Comparison of ENCODE assay signal across 1 cellular context in the genomic region with DNA sequence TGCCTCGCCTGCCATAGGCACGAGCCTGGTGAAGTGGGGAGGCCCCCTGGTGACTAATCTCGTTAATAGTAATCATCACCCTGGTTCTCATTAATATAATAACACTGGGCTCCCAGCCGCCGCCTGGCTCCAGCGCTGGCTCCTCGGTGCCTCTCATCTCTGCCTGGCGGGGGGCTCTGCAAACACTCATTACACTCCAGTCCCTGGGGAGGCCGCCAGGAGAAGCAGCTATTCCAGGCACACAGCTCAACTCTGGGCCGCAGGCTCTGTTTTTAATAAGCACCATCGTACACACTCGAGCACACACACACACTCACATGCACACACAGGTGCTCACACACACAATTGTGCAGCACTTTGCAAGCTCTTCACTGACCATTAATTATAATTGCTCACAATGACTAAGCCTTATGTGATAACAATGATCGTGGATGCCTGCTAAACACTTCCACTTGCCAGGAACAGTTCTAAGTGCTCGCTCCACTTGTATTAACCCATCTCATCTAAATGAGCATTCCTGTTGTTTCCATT.
A peak's percentile ranks its signal among the peaks of the same experiment; 100 is the strongest.
TF ChIP-seq lines count a peak whose summit lies in the region.

No MANE protein-coding gene starts in this region.

TF ChIP-seq in HEK293, 187 proteins besides CTCF, POLR2A, EP300 and RAD21 (continued from another document and continues in another):
- TF ChIP-seq, protein P1, sequence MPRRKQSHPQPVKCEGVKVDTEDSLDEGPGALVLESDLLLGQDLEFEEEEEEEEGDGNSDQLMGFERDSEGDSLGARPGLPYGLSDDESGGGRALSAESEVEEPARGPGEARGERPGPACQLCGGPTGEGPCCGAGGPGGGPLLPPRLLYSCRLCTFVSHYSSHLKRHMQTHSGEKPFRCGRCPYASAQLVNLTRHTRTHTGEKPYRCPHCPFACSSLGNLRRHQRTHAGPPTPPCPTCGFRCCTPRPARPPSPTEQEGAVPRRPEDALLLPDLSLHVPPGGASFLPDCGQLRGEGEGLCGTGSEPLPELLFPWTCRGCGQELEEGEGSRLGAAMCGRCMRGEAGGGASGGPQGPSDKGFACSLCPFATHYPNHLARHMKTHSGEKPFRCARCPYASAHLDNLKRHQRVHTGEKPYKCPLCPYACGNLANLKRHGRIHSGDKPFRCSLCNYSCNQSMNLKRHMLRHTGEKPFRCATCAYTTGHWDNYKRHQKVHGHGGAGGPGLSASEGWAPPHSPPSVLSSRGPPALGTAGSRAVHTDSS (tag by site-specific recombination; IDR thresholded peaks at IDR 0.05) = no peak
- TF ChIP-seq, protein P2, sequence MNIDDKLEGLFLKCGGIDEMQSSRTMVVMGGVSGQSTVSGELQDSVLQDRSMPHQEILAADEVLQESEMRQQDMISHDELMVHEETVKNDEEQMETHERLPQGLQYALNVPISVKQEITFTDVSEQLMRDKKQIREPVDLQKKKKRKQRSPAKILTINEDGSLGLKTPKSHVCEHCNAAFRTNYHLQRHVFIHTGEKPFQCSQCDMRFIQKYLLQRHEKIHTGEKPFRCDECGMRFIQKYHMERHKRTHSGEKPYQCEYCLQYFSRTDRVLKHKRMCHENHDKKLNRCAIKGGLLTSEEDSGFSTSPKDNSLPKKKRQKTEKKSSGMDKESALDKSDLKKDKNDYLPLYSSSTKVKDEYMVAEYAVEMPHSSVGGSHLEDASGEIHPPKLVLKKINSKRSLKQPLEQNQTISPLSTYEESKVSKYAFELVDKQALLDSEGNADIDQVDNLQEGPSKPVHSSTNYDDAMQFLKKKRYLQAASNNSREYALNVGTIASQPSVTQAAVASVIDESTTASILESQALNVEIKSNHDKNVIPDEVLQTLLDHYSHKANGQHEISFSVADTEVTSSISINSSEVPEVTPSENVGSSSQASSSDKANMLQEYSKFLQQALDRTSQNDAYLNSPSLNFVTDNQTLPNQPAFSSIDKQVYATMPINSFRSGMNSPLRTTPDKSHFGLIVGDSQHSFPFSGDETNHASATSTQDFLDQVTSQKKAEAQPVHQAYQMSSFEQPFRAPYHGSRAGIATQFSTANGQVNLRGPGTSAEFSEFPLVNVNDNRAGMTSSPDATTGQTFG (tag by site-specific recombination; IDR thresholded peaks at IDR 0.05; ENCODE audit: borderline replicate concordance) = no peak
- TF ChIP-seq ZNF596 (tag by site-specific recombination; IDR thresholded peaks at IDR 0.05) = no peak; the same call in 1 of the 2 replicates
- TF ChIP-seq GLI2 (tag by site-specific recombination; IDR thresholded peaks at IDR 0.05; ENCODE audit: borderline replicate concordance, low read depth) = no peak
- no peak for TF ChIP-seq KLF16 (tag by site-specific recombination; IDR thresholded peaks at IDR 0.05)
- TF ChIP-seq ZNF776 (tag by site-specific recombination; IDR thresholded peaks at IDR 0.05; ENCODE audit: borderline replicate concordance) = no peak
- peak; percentile 100 for TF ChIP-seq GLIS1 (tag by site-specific recombination; IDR thresholded peaks at IDR 0.05)
- TF ChIP-seq ZNF169 (tag by site-specific recombination; IDR thresholded peaks at IDR 0.05) = no peak
- no peak for TF ChIP-seq ZNF266 (tag by site-specific recombination; IDR thresholded peaks at IDR 0.05; ENCODE audit: low read depth)
- TF ChIP-seq, protein P3, sequence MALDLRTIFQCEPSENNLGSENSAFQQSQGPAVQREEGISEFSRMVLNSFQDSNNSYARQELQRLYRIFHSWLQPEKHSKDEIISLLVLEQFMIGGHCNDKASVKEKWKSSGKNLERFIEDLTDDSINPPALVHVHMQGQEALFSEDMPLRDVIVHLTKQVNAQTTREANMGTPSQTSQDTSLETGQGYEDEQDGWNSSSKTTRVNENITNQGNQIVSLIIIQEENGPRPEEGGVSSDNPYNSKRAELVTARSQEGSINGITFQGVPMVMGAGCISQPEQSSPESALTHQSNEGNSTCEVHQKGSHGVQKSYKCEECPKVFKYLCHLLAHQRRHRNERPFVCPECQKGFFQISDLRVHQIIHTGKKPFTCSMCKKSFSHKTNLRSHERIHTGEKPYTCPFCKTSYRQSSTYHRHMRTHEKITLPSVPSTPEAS (tag by site-specific recombination; IDR thresholded peaks at IDR 0.05) = peak; percentile 89
- peak; percentile 71 for TF ChIP-seq ZNF391 (tag by site-specific recombination; IDR thresholded peaks at IDR 0.05; ENCODE audit: borderline replicate concordance, low read depth)
- no peak; the same call in 1 of the 2 replicates for TF ChIP-seq KLF9 (tag by site-specific recombination; IDR thresholded peaks at IDR 0.05; ENCODE audit: low read depth)
- no peak for TF ChIP-seq ZFP69B (tag by site-specific recombination; IDR thresholded peaks at IDR 0.05)
- peak; percentile 85 for TF ChIP-seq OSR2 (tag by site-specific recombination; IDR thresholded peaks at IDR 0.05)
- no peak for TF ChIP-seq ZNF157 (tag by site-specific recombination; IDR thresholded peaks at IDR 0.05)
- peak; percentile 26; the same call in 1 of the 2 replicates for TF ChIP-seq ZNF335 (tag by site-specific recombination; conservative IDR thresholded peaks at IDR 0.05)
- TF ChIP-seq, protein P4, sequence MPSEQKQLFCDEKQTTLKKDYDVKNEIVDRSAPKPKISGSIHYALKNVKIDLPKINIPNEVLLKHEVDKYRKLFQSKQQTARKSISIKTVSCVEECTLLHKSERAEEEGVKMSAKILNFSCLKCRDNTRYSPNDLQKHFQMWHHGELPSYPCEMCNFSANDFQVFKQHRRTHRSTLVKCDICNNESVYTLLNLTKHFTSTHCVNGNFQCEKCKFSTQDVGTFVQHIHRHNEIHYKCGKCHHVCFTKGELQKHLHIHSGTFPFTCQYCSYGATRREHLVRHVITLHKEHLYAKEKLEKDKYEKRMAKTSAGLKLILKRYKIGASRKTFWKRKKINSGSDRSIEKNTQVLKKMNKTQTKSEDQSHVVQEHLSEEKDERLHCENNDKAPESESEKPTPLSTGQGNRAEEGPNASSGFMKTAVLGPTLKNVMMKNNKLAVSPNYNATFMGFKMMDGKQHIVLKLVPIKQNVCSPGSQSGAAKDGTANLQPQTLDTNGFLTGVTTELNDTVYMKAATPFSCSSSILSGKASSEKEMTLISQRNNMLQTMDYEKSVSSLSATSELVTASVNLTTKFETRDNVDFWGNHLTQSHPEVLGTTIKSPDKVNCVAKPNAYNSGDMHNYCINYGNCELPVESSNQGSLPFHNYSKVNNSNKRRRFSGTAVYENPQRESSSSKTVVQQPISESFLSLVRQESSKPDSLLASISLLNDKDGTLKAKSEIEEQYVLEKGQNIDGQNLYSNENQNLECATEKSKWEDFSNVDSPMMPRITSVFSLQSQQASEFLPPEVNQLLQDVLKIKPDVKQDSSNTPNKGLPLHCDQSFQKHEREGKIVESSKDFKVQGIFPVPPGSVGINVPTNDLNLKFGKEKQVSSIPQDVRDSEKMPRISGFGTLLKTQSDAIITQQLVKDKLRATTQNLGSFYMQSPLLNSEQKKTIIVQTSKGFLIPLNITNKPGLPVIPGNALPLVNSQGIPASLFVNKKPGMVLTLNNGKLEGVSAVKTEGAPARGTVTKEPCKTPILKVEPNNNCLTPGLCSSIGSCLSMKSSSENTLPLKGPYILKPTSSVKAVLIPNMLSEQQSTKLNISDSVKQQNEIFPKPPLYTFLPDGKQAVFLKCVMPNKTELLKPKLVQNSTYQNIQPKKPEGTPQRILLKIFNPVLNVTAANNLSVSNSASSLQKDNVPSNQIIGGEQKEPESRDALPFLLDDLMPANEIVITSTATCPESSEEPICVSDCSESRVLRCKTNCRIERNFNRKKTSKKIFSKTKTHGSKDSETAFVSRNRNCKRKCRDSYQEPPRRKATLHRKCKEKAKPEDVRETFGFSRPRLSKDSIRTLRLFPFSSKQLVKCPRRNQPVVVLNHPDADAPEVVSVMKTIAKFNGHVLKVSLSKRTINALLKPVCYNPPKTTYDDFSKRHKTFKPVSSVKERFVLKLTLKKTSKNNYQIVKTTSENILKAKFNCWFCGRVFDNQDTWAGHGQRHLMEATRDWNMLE (tag by site-specific recombination; conservative IDR thresholded peaks at IDR 0.05; ENCODE audit: low read depth) = no peak
- no peak for TF ChIP-seq KLF7 (tag by site-specific recombination; IDR thresholded peaks at IDR 0.05; ENCODE audit: borderline replicate concordance)
- no peak for TF ChIP-seq ZNF549 (tag by site-specific recombination; IDR thresholded peaks at IDR 0.05)
- no peak for TF ChIP-seq ZNF175 (tag by site-specific recombination; IDR thresholded peaks at IDR 0.05)
- no peak for TF ChIP-seq ZNF747 (tag by site-specific recombination; IDR thresholded peaks at IDR 0.05)
- TF ChIP-seq PRDM1 (tag by site-specific recombination; IDR thresholded peaks at IDR 0.05) = no peak
- no peak for TF ChIP-seq ZNF426 (tag by site-specific recombination; IDR thresholded peaks at IDR 0.05)
- peak; percentile 56; the same call in 1 of the 2 replicates for TF ChIP-seq ZNF558 (tag by site-specific recombination; IDR thresholded peaks at IDR 0.05)
- no peak for TF ChIP-seq ZNF302 (tag by site-specific recombination; IDR thresholded peaks at IDR 0.05; ENCODE audit: low read depth)
- TF ChIP-seq, protein P5, sequence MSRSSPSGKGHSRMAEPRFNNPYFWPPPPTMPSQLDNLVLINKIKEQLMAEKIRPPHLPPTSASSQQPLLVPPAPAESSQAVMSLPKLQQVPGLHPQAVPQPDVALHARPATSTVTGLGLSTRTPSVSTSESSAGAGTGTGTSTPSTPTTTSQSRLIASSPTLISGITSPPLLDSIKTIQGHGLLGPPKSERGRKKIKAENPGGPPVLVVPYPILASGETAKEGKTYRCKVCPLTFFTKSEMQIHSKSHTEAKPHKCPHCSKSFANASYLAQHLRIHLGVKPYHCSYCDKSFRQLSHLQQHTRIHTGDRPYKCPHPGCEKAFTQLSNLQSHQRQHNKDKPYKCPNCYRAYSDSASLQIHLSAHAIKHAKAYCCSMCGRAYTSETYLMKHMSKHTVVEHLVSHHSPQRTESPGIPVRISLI (tag by site-specific recombination; IDR thresholded peaks at IDR 0.05) = no peak
- no peak for TF ChIP-seq ZNF239 (tag by site-specific recombination; IDR thresholded peaks at IDR 0.05)
- no peak for TF ChIP-seq REPIN1 (tag by site-specific recombination; IDR thresholded peaks at IDR 0.05; ENCODE audit: low read depth)
- TF ChIP-seq, protein P6, sequence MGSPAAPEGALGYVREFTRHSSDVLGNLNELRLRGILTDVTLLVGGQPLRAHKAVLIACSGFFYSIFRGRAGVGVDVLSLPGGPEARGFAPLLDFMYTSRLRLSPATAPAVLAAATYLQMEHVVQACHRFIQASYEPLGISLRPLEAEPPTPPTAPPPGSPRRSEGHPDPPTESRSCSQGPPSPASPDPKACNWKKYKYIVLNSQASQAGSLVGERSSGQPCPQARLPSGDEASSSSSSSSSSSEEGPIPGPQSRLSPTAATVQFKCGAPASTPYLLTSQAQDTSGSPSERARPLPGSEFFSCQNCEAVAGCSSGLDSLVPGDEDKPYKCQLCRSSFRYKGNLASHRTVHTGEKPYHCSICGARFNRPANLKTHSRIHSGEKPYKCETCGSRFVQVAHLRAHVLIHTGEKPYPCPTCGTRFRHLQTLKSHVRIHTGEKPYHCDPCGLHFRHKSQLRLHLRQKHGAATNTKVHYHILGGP (tag by site-specific recombination; IDR thresholded peaks at IDR 0.05) = no peak
- TF ChIP-seq ZNF132 (tag by site-specific recombination; IDR thresholded peaks at IDR 0.05; ENCODE audit: borderline replicate concordance) = no peak
- TF ChIP-seq ZNF23 (tag by site-specific recombination; IDR thresholded peaks at IDR 0.05; ENCODE audit: borderline replicate concordance) = no peak
- no peak for TF ChIP-seq ZNF19 (tag by site-specific recombination; IDR thresholded peaks at IDR 0.05; ENCODE audit: low read depth)
- TF ChIP-seq ZNF138 (tag by site-specific recombination; IDR thresholded peaks at IDR 0.05; ENCODE audit: borderline replicate concordance) = no peak
- TF ChIP-seq ZNF221 (tag by site-specific recombination; IDR thresholded peaks at IDR 0.05; ENCODE audit: borderline replicate concordance) = no peak
- TF ChIP-seq ZNF274 (IDR thresholded peaks at IDR 0.05; ENCODE audit: low read length) = no peak
- no peak for TF ChIP-seq ZNF274 (tag by site-specific recombination; IDR thresholded peaks at IDR 0.05; ENCODE audit: borderline replicate concordance)
- TF ChIP-seq ZNF585B (tag by site-specific recombination; IDR thresholded peaks at IDR 0.05) = no peak
- no peak for TF ChIP-seq ZNF626 (tag by site-specific recombination; IDR thresholded peaks at IDR 0.05)
- TF ChIP-seq, protein P7, sequence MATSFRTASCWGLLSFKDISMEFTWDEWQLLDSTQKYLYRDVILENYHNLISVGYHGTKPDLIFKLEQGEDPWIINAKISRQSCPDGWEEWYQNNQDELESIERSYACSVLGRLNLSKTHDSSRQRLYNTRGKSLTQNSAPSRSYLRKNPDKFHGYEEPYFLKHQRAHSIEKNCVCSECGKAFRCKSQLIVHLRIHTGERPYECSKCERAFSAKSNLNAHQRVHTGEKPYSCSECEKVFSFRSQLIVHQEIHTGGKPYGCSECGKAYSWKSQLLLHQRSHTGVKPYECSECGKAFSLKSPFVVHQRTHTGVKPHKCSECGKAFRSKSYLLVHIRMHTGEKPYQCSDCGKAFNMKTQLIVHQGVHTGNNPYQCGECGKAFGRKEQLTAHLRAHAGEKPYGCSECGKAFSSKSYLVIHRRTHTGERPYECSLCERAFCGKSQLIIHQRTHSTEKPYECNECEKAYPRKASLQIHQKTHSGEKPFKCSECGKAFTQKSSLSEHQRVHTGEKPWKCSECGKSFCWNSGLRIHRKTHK (tag by site-specific recombination; IDR thresholded peaks at IDR 0.05) = no peak
- TF ChIP-seq ZNF350 (tag by site-specific recombination; IDR thresholded peaks at IDR 0.05) = no peak
- TF ChIP-seq ZNF529 (tag by site-specific recombination; IDR thresholded peaks at IDR 0.05; ENCODE audit: insufficient replicate concordance) = no peak
- TF ChIP-seq ZNF16 (tag by site-specific recombination; IDR thresholded peaks at IDR 0.05; ENCODE audit: low read depth) = no peak; the same call in 1 of the 2 replicates
- TF ChIP-seq ZNF629 (tag by site-specific recombination; IDR thresholded peaks at IDR 0.05) = peak; percentile 73
- no peak for TF ChIP-seq ZNF514 (tag by site-specific recombination; IDR thresholded peaks at IDR 0.05)
- no peak for TF ChIP-seq ZNF211 (tag by site-specific recombination; IDR thresholded peaks at IDR 0.05; ENCODE audit: low read depth)
- no peak; the same call in 1 of the 2 replicates for TF ChIP-seq GLIS2 (tag by site-specific recombination; IDR thresholded peaks at IDR 0.05)
- TF ChIP-seq ZNF548 (tag by site-specific recombination; IDR thresholded peaks at IDR 0.05) = no peak
- TF ChIP-seq YY1 (tag by site-specific recombination; IDR thresholded peaks at IDR 0.05) = no peak
- peak; percentile 87 for TF ChIP-seq ZBTB17 (tag by site-specific recombination; IDR thresholded peaks at IDR 0.05)
- peak; percentile 98 for TF ChIP-seq ZNF423 (tag by site-specific recombination; IDR thresholded peaks at IDR 0.05)
- no peak for TF ChIP-seq ZNF654 (tag by site-specific recombination; IDR thresholded peaks at IDR 0.05; ENCODE audit: low read depth)
- peak; percentile 18; the same call in 1 of the 2 replicates for TF ChIP-seq ZNF2 (tag by site-specific recombination; IDR thresholded peaks at IDR 0.05)
- peak; percentile 64; the same call in 1 of the 2 replicates for TF ChIP-seq ZSCAN30 (tag by site-specific recombination; IDR thresholded peaks at IDR 0.05)
- no peak for TF ChIP-seq ZNF214 (tag by site-specific recombination; IDR thresholded peaks at IDR 0.05; ENCODE audit: borderline replicate concordance)
- TF ChIP-seq ZNF324 (tag by site-specific recombination; IDR thresholded peaks at IDR 0.05) = peak; percentile 59; the same call in 1 of the 2 replicates
- TF ChIP-seq ZNF114 (tag by site-specific recombination; IDR thresholded peaks at IDR 0.05) = no peak
- no peak for TF ChIP-seq ZNF48 (tag by site-specific recombination; IDR thresholded peaks at IDR 0.05)
- TF ChIP-seq ZNF610 (tag by site-specific recombination; IDR thresholded peaks at IDR 0.05; ENCODE audit: borderline replicate concordance) = no peak; the same call in 1 of the 2 replicates
- peak; percentile 70 for TF ChIP-seq BCL11A (tag by site-specific recombination; IDR thresholded peaks at IDR 0.05; ENCODE audit: low read depth)
